In the genomic region with DNA sequence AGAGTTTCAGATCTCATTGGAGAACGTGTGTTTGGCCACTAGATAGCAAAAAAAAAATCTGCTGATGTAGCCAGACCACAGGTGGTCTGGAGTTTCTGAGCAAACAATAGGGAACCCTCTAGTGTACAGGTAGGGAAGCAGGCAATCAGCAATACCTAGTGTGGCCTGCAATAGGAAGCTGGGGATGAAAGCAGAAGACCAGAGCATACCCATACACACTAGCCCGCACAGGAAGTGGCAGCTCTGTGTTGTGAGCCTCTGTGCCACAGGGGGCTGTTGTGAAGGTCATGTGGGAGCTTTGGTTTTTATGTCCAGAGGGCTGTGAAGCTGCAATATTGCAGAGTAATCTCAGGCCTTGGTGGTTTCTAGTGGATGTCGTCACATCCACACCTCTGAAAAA, we compare ENCODE assay signal across 1 cellular context.
TF ChIP-seq lines count a peak whose summit lies in the region.

No MANE protein-coding gene starts in this region.

TF ChIP-seq in SK-N-SH, 30 proteins besides CTCF, POLR2A, EP300 and RAD21 (continued from another document):
- TF ChIP-seq YY1 (IDR thresholded peaks at IDR 0.05; ENCODE audit: low read depth): no peak
- no peak for TF ChIP-seq EZH2phosphoT487 (IDR thresholded peaks at IDR 0.05; ENCODE audit: borderline replicate concordance, low read depth)
- no peak for TF ChIP-seq SIN3A (IDR thresholded peaks at IDR 0.05; ENCODE audit: borderline replicate concordance, low read depth, low read length)
- no peak for TF ChIP-seq NFIC (IDR thresholded peaks at IDR 0.05; ENCODE audit: borderline replicate concordance)
- TF ChIP-seq CHD2 (IDR thresholded peaks at IDR 0.05; ENCODE audit: low read length, partially characterized antibody): no peak
